In genomic region chr2:105294844-105295481, GRCh38 we compare ENCODE assay signal across 8 cellular contexts. TPM values are rescaled to one million over a fixed set of nuclear protein-coding genes. Genes with fewer than 3 reads are reported as not detected.
DNase-seq lines count a peak whose midpoint lies in the region; ATAC-seq and TF ChIP-seq lines count a peak whose summit lies in the region.

No MANE protein-coding gene starts in this region.

- ATAC-seq in HG02885 (IDR thresholded peaks at IDR 0.05; ENCODE audit: poor library complexity, unreplicated experiment) (peak; percentile 62), GM19452 (IDR thresholded peaks at IDR 0.05; ENCODE audit: unreplicated experiment) (no peak)

- TF ChIP-seq CTCF in cardiac fibroblast (IDR thresholded peaks at IDR 0.05; ENCODE audit: low read depth, low read length), result peak; percentile 69
- peak in 2 of 3 experiments; percentile 36 to 46 for TF ChIP-seq CTCF in testis (IDR thresholded peaks at IDR 0.05)

- no peaks in the 10 kb centered on the region for H3K27me3 ChIP-seq in testis

- H3K4me3 ChIP-seq in cardiac fibroblast (replicated peaks in 1 of 2; ENCODE audit: low read depth in 2 of 2, low read length in 2 of 2) (no peak overlapping the region), testis (no peak overlapping the region)

- no peaks in the 10 kb centered on the region for H3K4me1 ChIP-seq in testis

- no peak overlapping the region for H3K27ac ChIP-seq in testis

- peak; percentile 37 to 75 for DNase-seq in NCI-H524 (lab: John Stamatoyannopoulos, UW)
- DNase-seq in NCI-H524 treated with DMSO at 0.1 percent for 48 hours (lab: John Stamatoyannopoulos, UW), result no peak
- peak; percentile 57 for DNase-seq in OCI-M1 (lab: John Stamatoyannopoulos, UW)
- peak; percentile 74 to 80 for DNase-seq in cardiac fibroblast (ENCODE audit: low read depth in 2 of 2)
- DNase-seq in kidney glomerular epithelial cell (lab: John Stamatoyannopoulos, UW), result peak; percentile 78
- peak; percentile 69 for DNase-seq in testis

- H3K9me3 ChIP-seq in testis, result no peaks in the 10 kb centered on the region

- intact Hi-C loops in testis (cut with DNase I; ENCODE audit: low total_unique reads), result no loop called here

- H3K36me3 ChIP-seq in testis (ENCODE audit: low read depth, missing control alignments), result no peaks in the 10 kb centered on the region

- TF ChIP-seq POLR2A in testis (IDR thresholded peaks at IDR 0.05), result no peak

- 42 to 47% methylated on average over 5 of the region's 5 CpGs for WGBS in testis, 2 donors

RNA-seq across cellular contexts. Expression of gene TGFBRAP1, which starts 34.6 kb away (rescaled TPM):
- total RNA-seq in testis, result 10 to 100 TPM; 10.8 to 16.3 TPM
- polyA plus RNA-seq in testis (ENCODE audit: insufficient read depth, low read depth, low replicate concordance), result 7.3 TPM

RNA-seq across cellular contexts. Expression of gene C2orf49, which starts 42.4 kb away (rescaled TPM):
- total RNA-seq in testis, result 10 to 100 TPM; 32.6 to 35.4 TPM
- 28.5 TPM for polyA plus RNA-seq in testis (ENCODE audit: insufficient read depth, low read depth, low replicate concordance)

RNA-seq across cellular contexts. Expression of gene GPR45, which starts 53.4 kb away (rescaled TPM):
- total RNA-seq in testis, result under 1 TPM in 1 of 2 donors, not detected in 1; 0.68 TPM
- 0.74 TPM for polyA plus RNA-seq in testis (ENCODE audit: insufficient read depth, low read depth, low replicate concordance)
